Comparison of ENCODE assay signal across 15 cellular contexts in genomic region chr11:130766650-130767297, GRCh38.
DNase-seq lines count a peak whose midpoint lies in the region; ATAC-seq, FAIRE-seq and TF ChIP-seq lines count a peak whose summit lies in the region.
"Had no signal": no experiment of that assay in that cellular context is flagged by ENCODE, and none has a peak within 500 bp of the region (broad histone marks: within the 10 kb centered on the region; RNA-seq: fewer than 3 reads in every experiment).

No MANE protein-coding gene starts in this region.

- H3K4me2 ChIP-seq in GM12878 (ENCODE audit: control insufficient read depth, insufficient read depth): peak overlapping the region; percentile 38; the same call in 1 of the 2 replicates
- H3K4me2 ChIP-seq in GM23338: no peak overlapping the region
- H3K4me2 ChIP-seq in hepatocyte: no peak overlapping the region

- H3K27ac Mint-ChIP-seq in GM23338: no peak overlapping the region
- H3K27ac Mint-ChIP-seq: activated T-cell treated with anti-CD3 and anti-CD28 coated beads, Interleukin-2, amount 50 U/mL, for 24 hours had no signal

- no TSS peak for BruUV-seq in GM12878 (replicated peaks; lab: Mats Ljungman, UMichigan)

- 0% methylated on average over 2 of the region's 2 CpGs for WGBS in GM12878 (ENCODE audit: insufficient coverage, insufficient replicate concordance, low lambda C conversion rate, missing lambda C conversion rate)
- 54% methylated on average over 2 of the region's 2 CpGs for WGBS in hepatocyte (ENCODE audit: low lambda C conversion rate, missing lambda C conversion rate)

- no peak for TF ChIP-seq RAD21 in GM12878 (IDR thresholded peaks at IDR 0.05; ENCODE audit: insufficient read depth, low read depth, low read length)

- peaks cover 4% of the 10 kb centered on the region; the same call in 1 of the 3 replicates for H3K36me3 Mint-ChIP-seq in GM23338 (ENCODE audit: low read depth)

- H3K4me1 Mint-ChIP-seq in GM23338: peaks cover 4% of the 10 kb centered on the region

- H3K9me3 ChIP-seq in GM12878 (replicated peaks; ENCODE audit: control insufficient read depth, insufficient read depth, low read length) (no peaks in the 10 kb centered on the region; the same call in 2 of the 3 replicates), hepatocyte (ENCODE audit: low read depth) (no peaks in the 10 kb centered on the region)

- no peak for TF ChIP-seq POLR2A in GM12878 (IDR thresholded peaks at IDR 0.05; ENCODE audit: low read depth, low read length)

- intact Hi-C loops in GM12878 (cut with micrococcal nuclease; ENCODE audit: unreplicated experiment): loop anchor here (5.0 kb wide), 1 partner anchor 41 kb away; no protein-coding TSS in a partner anchor

- no peaks in the 10 kb centered on the region for H3K27me3 ChIP-seq in GM06990 (replicated peaks; ENCODE audit: control insufficient read depth, insufficient read depth, low read length)
- H3K27me3 ChIP-seq in GM12878 (replicated peaks in 1 of 2; ENCODE audit: control insufficient read depth in 2 of 2, insufficient read depth in 2 of 2, low read length in 1 of 2): no peaks in the 10 kb centered on the region
- H3K27me3 ChIP-seq in GM23338 (ENCODE audit: insufficient read depth): no peaks in the 10 kb centered on the region
- no peaks in the 10 kb centered on the region for H3K27me3 ChIP-seq in hepatocyte

- ATAC-seq in GM18909 (IDR thresholded peaks at IDR 0.05; ENCODE audit: poor library complexity, unreplicated experiment) (peak; percentile 32), HG02885 (IDR thresholded peaks at IDR 0.05; ENCODE audit: poor library complexity, unreplicated experiment) (peak; percentile 24), GM12878 (peak; percentile 40), GM19324 (IDR thresholded peaks at IDR 0.05; ENCODE audit: low FRiP score, unreplicated experiment) (no peak), GM23338 (no peak)

- CTCF ChIA-PET in GM12878 (lab: Yijun Ruan, JAX): interaction anchor here (0.6 to 1.2 kb wide), 4 partner anchors 70 to 332 kb away, joined by 3 to 4 read pairs (median 4); partner anchors contain the start of gene SNX19

- in situ Hi-C loops in GM12878 (cut with MboI): no loop called here

- H3K9me3 Mint-ChIP-seq in GM23338: peaks cover 19% of the 10 kb centered on the region
- H3K9me3 Mint-ChIP-seq: activated T-cell treated with anti-CD3 and anti-CD28 coated beads, Interleukin-2, amount 50 U/mL, for 24 hours had no signal

- SMC1A ChIA-PET in GM12878 (lab: Charles Lee; ENCODE audit: uncharacterized antibody, unreplicated experiment): interaction anchor here (0.7 to 2.0 kb wide), 6 partner anchors 15 to 132 kb away, joined by 3 to 6 read pairs (median 4); no protein-coding TSS in a partner anchor

- FAIRE-seq in GM12878 (lab: Jason Lieb, UNC): no peak
- FAIRE-seq: bronchial epithelial cell, H1 had no signal

- TF ChIP-seq EP300 in GM12878 (IDR thresholded peaks at IDR 0.05; ENCODE audit: borderline replicate concordance in 1 of 2, control insufficient read depth in 1 of 2, low read depth in 2 of 2, low read length in 2 of 2): no peak

- DNase-seq in GM06990 (ENCODE audit: extremely low read depth, insufficient read length) (peak; percentile 13), GM12878 (ENCODE audit: low read depth, low spot score) (no peak), GM23338 (ENCODE audit: low spot score) (no peak), caudate nucleus (lab: John Stamatoyannopoulos, UW) (no peak), hepatocyte (ENCODE audit: low spot score) (no peak)
- DNase-seq: activated T-cell treated with anti-CD3 and anti-CD28 coated beads, Interleukin-2, amount 50 U/mL, for 24 hours; islet precursor cell; NCI-H1930; NCI-H510A had no signal

- no peaks in the 10 kb centered on the region for H3F3A ChIP-seq in GM23338 (replicated peaks; ENCODE audit: low read depth)

- H2AFZ ChIP-seq in GM12878 (ENCODE audit: control insufficient read depth, low read depth, low read length) (no peak overlapping the region), GM23338 (no peak overlapping the region), hepatocyte (no peak overlapping the region)

- H3K4me3 Mint-ChIP-seq in GM23338: no peak overlapping the region
- H3K4me3 Mint-ChIP-seq: activated T-cell treated with anti-CD3 and anti-CD28 coated beads, Interleukin-2, amount 50 U/mL, for 24 hours; neural crest cell had no signal

- H3K36me3 ChIP-seq in GM06990 (ENCODE audit: control insufficient read depth, insufficient read depth, low read length) (no peaks in the 10 kb centered on the region), GM12878 (ENCODE audit: control insufficient read depth in 2 of 2, insufficient read depth in 2 of 2, low read length in 1 of 2) (no peaks in the 10 kb centered on the region), GM23338 (ENCODE audit: insufficient read depth) (no peaks in the 10 kb centered on the region), hepatocyte (replicated peaks; ENCODE audit: insufficient read depth, low read depth) (no peaks in the 10 kb centered on the region)

- RAD21 ChIA-PET in GM12878 (lab: Charles Lee; ENCODE audit: unreplicated experiment): interaction anchor here (0.9 kb wide), 1 partner anchor 26 kb away, joined by 3 read pairs; no protein-coding TSS in a partner anchor

- H3K79me2 ChIP-seq in GM12878 (ENCODE audit: control insufficient read depth, insufficient read depth, low read length): no peaks in the 10 kb centered on the region
- no peaks in the 10 kb centered on the region for H3K79me2 ChIP-seq in GM23338 (replicated peaks; ENCODE audit: insufficient read depth)
- no peaks in the 10 kb centered on the region for H3K79me2 ChIP-seq in hepatocyte

- peaks cover 17% of the 10 kb centered on the region for H3K4me1 ChIP-seq in GM12878 (ENCODE audit: control insufficient read depth, insufficient read depth, low read length)
- H3K4me1 ChIP-seq in GM23338 (ENCODE audit: insufficient read depth): peaks cover 3% of the 10 kb centered on the region
- H3K4me1 ChIP-seq in hepatocyte (ENCODE audit: insufficient read depth): no peaks in the 10 kb centered on the region

- H3K9me2 ChIP-seq in GM23338 (ENCODE audit: insufficient read depth) (peaks cover 23% of the 10 kb centered on the region), hepatocyte (replicated peaks; ENCODE audit: insufficient read depth) (no peaks in the 10 kb centered on the region)

- H3K4me3 ChIP-seq in GM06990 (replicated peaks; ENCODE audit: low read depth, low read length) (no peak overlapping the region), GM12878 (no peak overlapping the region), GM23338 (no peak overlapping the region), hepatocyte (no peak overlapping the region)

- H3K27me3 Mint-ChIP-seq in GM23338 (ENCODE audit: insufficient read depth, low read depth, poor library complexity): peaks cover 14% of the 10 kb centered on the region
- H3K27me3 Mint-ChIP-seq: activated T-cell treated with anti-CD3 and anti-CD28 coated beads, Interleukin-2, amount 50 U/mL, for 24 hours had no signal

- POLR2A ChIA-PET in GM12878 (lab: Charles Lee): no interaction called here

- no peak overlapping the region for H3K9ac ChIP-seq in GM12878 (ENCODE audit: control insufficient read depth, insufficient read depth, low read length)

- H4K20me1 ChIP-seq in GM12878 (ENCODE audit: control insufficient read depth, insufficient read depth) (no peaks in the 10 kb centered on the region), GM23338 (replicated peaks; ENCODE audit: insufficient read depth) (no peaks in the 10 kb centered on the region), hepatocyte (ENCODE audit: insufficient read depth, poor library complexity, severe bottlenecking) (no peaks in the 10 kb centered on the region)

- H3K27ac ChIP-seq in GM12878 (ENCODE audit: control insufficient read depth, insufficient read depth) (peak overlapping the region; percentile 52), GM23338 (ENCODE audit: low read depth) (no peak overlapping the region), caudate nucleus (ENCODE audit: low read depth, low read length) (no peak overlapping the region), hepatocyte (no peak overlapping the region)

- TF ChIP-seq CTCF in GM06990 (IDR thresholded peaks at IDR 0.05; ENCODE audit: insufficient read depth, low read length, poor library complexity, severe bottlenecking) (no peak), GM12878 (IDR thresholded peaks at IDR 0.05 in 2 of 3, conservative IDR thresholded peaks at IDR 0.05 in 1 of 3; ENCODE audit: control insufficient read depth in 2 of 3, extremely low read depth in 1 of 3, insufficient read depth in 1 of 3, low read depth in 3 of 3, low read length in 3 of 3) (no peak), GM23338 (conservative IDR thresholded peaks at IDR 0.05; ENCODE audit: low read depth in 2 of 2) (no peak), hepatocyte (IDR thresholded peaks at IDR 0.05; ENCODE audit: poor library complexity) (no peak)

TF ChIP-seq in GM12878, 131 proteins besides CTCF, POLR2A, EP300 and RAD21 (continues in another document):
- TF ChIP-seq, protein P1, sequence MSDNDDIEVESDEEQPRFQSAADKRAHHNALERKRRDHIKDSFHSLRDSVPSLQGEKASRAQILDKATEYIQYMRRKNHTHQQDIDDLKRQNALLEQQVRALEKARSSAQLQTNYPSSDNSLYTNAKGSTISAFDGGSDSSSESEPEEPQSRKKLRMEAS (IDR thresholded peaks at IDR 0.05; ENCODE audit: low read depth, low read length): no peak
- TF ChIP-seq DPF2 (IDR thresholded peaks at IDR 0.05): peak; percentile 39; the same call in 1 of the 2 replicates

TF ChIP-seq in GM23338, 12 proteins besides CTCF, POLR2A, EP300 and RAD21 (continues in another document):
- TF ChIP-seq, protein P2, sequence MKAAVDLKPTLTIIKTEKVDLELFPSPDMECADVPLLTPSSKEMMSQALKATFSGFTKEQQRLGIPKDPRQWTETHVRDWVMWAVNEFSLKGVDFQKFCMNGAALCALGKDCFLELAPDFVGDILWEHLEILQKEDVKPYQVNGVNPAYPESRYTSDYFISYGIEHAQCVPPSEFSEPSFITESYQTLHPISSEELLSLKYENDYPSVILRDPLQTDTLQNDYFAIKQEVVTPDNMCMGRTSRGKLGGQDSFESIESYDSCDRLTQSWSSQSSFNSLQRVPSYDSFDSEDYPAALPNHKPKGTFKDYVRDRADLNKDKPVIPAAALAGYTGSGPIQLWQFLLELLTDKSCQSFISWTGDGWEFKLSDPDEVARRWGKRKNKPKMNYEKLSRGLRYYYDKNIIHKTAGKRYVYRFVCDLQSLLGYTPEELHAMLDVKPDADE (IDR thresholded peaks at IDR 0.05): no peak

Comparison
In these comparisons a context has a peak if more than half of its experiments do, and no peak if none do; other contexts are left out.
1. ATAC-seq: peak in GM18909 (single experiment), HG02885 (single experiment) and GM12878 (single experiment); none in GM19324 (single experiment) and GM23338 (single experiment).